1 cellular context compared by ENCODE assay signal in the genomic region with DNA sequence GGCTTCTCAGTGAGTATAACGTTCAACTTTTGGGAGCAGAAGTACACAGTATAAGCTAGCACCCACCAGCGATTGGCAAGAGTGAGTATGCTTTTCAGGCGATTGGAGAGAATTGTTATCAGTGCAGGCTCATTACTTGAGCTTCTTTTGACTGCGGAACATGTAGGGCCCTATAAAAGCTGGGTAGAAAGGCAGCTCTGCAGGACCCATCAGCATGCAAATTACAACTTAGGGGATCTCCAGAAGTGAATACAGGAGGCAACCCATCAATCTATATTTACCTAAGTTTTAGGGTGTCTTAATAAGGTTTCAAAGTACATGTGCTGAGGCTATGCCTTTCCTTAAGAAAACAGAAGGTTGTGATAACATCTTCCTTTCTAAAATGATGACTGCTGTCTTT.
TF ChIP-seq lines count a peak whose summit lies in the region.

No MANE protein-coding gene starts in this region.

TF ChIP-seq in WTC11, 78 proteins besides CTCF, POLR2A, EP300 and RAD21 (continued from another document):
- TF ChIP-seq, protein P1, sequence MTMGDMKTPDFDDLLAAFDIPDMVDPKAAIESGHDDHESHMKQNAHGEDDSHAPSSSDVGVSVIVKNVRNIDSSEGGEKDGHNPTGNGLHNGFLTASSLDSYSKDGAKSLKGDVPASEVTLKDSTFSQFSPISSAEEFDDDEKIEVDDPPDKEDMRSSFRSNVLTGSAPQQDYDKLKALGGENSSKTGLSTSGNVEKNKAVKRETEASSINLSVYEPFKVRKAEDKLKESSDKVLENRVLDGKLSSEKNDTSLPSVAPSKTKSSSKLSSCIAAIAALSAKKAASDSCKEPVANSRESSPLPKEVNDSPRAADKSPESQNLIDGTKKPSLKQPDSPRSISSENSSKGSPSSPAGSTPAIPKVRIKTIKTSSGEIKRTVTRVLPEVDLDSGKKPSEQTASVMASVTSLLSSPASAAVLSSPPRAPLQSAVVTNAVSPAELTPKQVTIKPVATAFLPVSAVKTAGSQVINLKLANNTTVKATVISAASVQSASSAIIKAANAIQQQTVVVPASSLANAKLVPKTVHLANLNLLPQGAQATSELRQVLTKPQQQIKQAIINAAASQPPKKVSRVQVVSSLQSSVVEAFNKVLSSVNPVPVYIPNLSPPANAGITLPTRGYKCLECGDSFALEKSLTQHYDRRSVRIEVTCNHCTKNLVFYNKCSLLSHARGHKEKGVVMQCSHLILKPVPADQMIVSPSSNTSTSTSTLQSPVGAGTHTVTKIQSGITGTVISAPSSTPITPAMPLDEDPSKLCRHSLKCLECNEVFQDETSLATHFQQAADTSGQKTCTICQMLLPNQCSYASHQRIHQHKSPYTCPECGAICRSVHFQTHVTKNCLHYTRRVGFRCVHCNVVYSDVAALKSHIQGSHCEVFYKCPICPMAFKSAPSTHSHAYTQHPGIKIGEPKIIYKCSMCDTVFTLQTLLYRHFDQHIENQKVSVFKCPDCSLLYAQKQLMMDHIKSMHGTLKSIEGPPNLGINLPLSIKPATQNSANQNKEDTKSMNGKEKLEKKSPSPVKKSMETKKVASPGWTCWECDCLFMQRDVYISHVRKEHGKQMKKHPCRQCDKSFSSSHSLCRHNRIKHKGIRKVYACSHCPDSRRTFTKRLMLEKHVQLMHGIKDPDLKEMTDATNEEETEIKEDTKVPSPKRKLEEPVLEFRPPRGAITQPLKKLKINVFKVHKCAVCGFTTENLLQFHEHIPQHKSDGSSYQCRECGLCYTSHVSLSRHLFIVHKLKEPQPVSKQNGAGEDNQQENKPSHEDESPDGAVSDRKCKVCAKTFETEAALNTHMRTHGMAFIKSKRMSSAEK (CRISPR knock-in tag; IDR thresholded peaks at IDR 0.05; ENCODE audit: borderline replicate concordance): no peak
- TF ChIP-seq, protein P2, sequence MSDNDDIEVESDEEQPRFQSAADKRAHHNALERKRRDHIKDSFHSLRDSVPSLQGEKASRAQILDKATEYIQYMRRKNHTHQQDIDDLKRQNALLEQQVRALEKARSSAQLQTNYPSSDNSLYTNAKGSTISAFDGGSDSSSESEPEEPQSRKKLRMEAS (CRISPR knock-in tag; IDR thresholded peaks at IDR 0.05): no peak
- TF ChIP-seq, protein P3, sequence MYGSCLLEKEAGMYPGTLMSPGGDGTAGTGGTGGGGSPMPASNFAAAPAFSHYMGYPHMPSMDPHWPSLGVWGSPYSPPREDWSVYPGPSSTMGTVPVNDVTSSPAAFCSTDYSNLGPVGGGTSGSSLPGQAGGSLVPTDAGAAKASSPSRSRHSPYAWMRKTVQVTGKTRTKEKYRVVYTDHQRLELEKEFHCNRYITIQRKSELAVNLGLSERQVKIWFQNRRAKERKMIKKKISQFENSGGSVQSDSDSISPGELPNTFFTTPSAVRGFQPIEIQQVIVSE (CRISPR knock-in tag; IDR thresholded peaks at IDR 0.05; ENCODE audit: borderline replicate concordance): no peak
- TF ChIP-seq, protein P4, sequence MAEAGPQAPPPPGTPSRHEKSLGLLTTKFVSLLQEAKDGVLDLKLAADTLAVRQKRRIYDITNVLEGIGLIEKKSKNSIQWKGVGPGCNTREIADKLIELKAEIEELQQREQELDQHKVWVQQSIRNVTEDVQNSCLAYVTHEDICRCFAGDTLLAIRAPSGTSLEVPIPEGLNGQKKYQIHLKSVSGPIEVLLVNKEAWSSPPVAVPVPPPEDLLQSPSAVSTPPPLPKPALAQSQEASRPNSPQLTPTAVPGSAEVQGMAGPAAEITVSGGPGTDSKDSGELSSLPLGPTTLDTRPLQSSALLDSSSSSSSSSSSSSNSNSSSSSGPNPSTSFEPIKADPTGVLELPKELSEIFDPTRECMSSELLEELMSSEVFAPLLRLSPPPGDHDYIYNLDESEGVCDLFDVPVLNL (CRISPR knock-in tag; IDR thresholded peaks at IDR 0.05; ENCODE audit: borderline replicate concordance, low read depth): no peak
- TF ChIP-seq CBFB (CRISPR knock-in tag; IDR thresholded peaks at IDR 0.05; ENCODE audit: low read depth) (no peak), ZNF317 (CRISPR knock-in tag; IDR thresholded peaks at IDR 0.05; ENCODE audit: borderline replicate concordance, low read depth) (no peak)
